ENCODE assay signal across 8 cellular contexts in the genomic region with DNA sequence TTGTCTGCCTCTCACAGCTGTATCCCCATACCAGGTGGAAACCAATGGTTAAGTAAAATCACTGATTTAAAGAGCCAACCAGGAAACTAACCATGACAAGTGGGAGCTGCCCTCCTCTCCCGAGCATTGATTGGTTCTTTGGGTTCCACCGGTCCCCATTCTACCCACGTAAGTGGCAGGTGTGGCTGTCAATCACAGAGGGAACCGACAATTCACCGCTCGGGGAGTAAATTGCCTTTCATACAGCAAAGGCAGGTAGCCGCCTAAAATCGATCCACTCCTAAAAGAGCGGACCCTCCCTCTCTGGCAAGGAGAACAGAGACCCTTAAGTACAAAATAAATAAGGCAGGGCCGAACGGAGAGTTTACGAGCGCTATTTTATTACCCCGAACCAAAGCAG. TPM values are rescaled to one million over a fixed set of nuclear protein-coding genes. Genes with fewer than 3 reads are reported as not detected.
DNase-seq lines count a peak whose midpoint lies in the region; ATAC-seq and TF ChIP-seq lines count a peak whose summit lies in the region.

No MANE protein-coding gene starts in this region.

- peak in 1 of 2 donors; percentile 17 for TF ChIP-seq POLR2A in thyroid gland (IDR thresholded peaks at IDR 0.05)

- peak in 1 of 2 donors; percentile 75 for ATAC-seq in naive thymus-derived CD8-positive, alpha-beta T cell

- H3K36me3 ChIP-seq in thyroid gland, result no peaks in the 10 kb centered on the region

- H3K36me3 Mint-ChIP-seq in activated CD4-positive, alpha-beta T cell treated with anti-CD3 and anti-CD28 coated beads, Interleukin-2, amount 10 ng/mL, durations not matched to agents 7 days and 5 days (ENCODE audit: low read depth), result no peaks in the 10 kb centered on the region
- no peaks in the 10 kb centered on the region for H3K36me3 Mint-ChIP-seq in activated T-cell treated with anti-CD3 and anti-CD28 coated beads, Interleukin-2, amount 50 U/mL, for 24 hours (ENCODE audit: low read depth)
- H3K36me3 Mint-ChIP-seq in naive thymus-derived CD8-positive, alpha-beta T cell, result peaks cover 0 to 8% (median 0%) of the 10 kb centered on the region in 3 donors

- TF ChIP-seq CTCF in thyroid gland (IDR thresholded peaks at IDR 0.05), result no peak

- H3K27me3 Mint-ChIP-seq in activated CD4-positive, alpha-beta T cell treated with anti-CD3 and anti-CD28 coated beads, Interleukin-2, amount 10 ng/mL, durations not matched to agents 7 days and 5 days, result peaks cover 68% of the 10 kb centered on the region
- peaks cover 90% of the 10 kb centered on the region for H3K27me3 Mint-ChIP-seq in activated T-cell treated with anti-CD3 and anti-CD28 coated beads, Interleukin-2, amount 50 U/mL, for 24 hours
- H3K27me3 Mint-ChIP-seq in naive thymus-derived CD8-positive, alpha-beta T cell, result peaks cover 36 to 87% (median 71%) of the 10 kb centered on the region in 5 donors

- WGBS in thyroid gland, 2 donors, result 1 to 5% methylated on average over 14 of the region's 14 CpGs

- peak overlapping the region; percentile 57 for H3K4me3 Mint-ChIP-seq in activated CD4-positive, alpha-beta T cell treated with anti-CD3 and anti-CD28 coated beads, Interleukin-2, amount 10 ng/mL, durations not matched to agents 7 days and 5 days
- H3K4me3 Mint-ChIP-seq in activated T-cell treated with anti-CD3 and anti-CD28 coated beads, Interleukin-2, amount 50 U/mL, for 24 hours, result peak overlapping the region; percentile 75
- peak overlapping the region; percentile 30 to 79 (median 72) for H3K4me3 Mint-ChIP-seq in naive thymus-derived CD8-positive, alpha-beta T cell

- no peaks in the 10 kb centered on the region for H3K9me3 Mint-ChIP-seq in activated CD4-positive, alpha-beta T cell treated with anti-CD3 and anti-CD28 coated beads, Interleukin-2, amount 10 ng/mL, durations not matched to agents 7 days and 5 days
- H3K9me3 Mint-ChIP-seq in activated T-cell treated with anti-CD3 and anti-CD28 coated beads, Interleukin-2, amount 50 U/mL, for 24 hours, result no peaks in the 10 kb centered on the region
- peaks cover 0 to 5% (median 0%) of the 10 kb centered on the region in 9 donors for H3K9me3 Mint-ChIP-seq in naive thymus-derived CD8-positive, alpha-beta T cell

- no peaks in the 10 kb centered on the region for H3K27me3 ChIP-seq in thyroid gland

- H3K27ac ChIP-seq in thyroid gland, result no peak overlapping the region

- no peaks in the 10 kb centered on the region for H3K4me1 ChIP-seq in thyroid gland

- POLR2A ChIA-PET in activated CD4-positive, alpha-beta T cell treated with anti-CD3 and anti-CD28 coated beads, Interleukin-2, amount 10 ng/mL, durations not matched to agents 7 days and 5 days (lab: Charles Lee), result no interaction called here
- POLR2A ChIA-PET in naive thymus-derived CD8-positive, alpha-beta T cell (lab: Charles Lee), result no interaction called here

- no peak overlapping the region for H3K27ac Mint-ChIP-seq in activated CD4-positive, alpha-beta T cell treated with anti-CD3 and anti-CD28 coated beads, Interleukin-2, amount 10 ng/mL, durations not matched to agents 7 days and 5 days
- no peak overlapping the region for H3K27ac Mint-ChIP-seq in activated T-cell treated with anti-CD3 and anti-CD28 coated beads, Interleukin-2, amount 50 U/mL, for 24 hours
- no peak overlapping the region for H3K27ac Mint-ChIP-seq in naive thymus-derived CD8-positive, alpha-beta T cell

- H3K4me1 Mint-ChIP-seq in activated CD4-positive, alpha-beta T cell treated with anti-CD3 and anti-CD28 coated beads, Interleukin-2, amount 10 ng/mL, durations not matched to agents 7 days and 5 days, result peaks cover 6% of the 10 kb centered on the region
- peaks cover 10% of the 10 kb centered on the region for H3K4me1 Mint-ChIP-seq in activated T-cell treated with anti-CD3 and anti-CD28 coated beads, Interleukin-2, amount 50 U/mL, for 24 hours (ENCODE audit: low read depth)
- H3K4me1 Mint-ChIP-seq in naive thymus-derived CD8-positive, alpha-beta T cell, result peaks cover 0 to 13% (median 6%) of the 10 kb centered on the region in 4 donors

- CTCF ChIA-PET in activated CD4-positive, alpha-beta T cell treated with anti-CD3 and anti-CD28 coated beads, Interleukin-2, amount 10 ng/mL, durations not matched to agents 7 days and 5 days (lab: Charles Lee), result no interaction called here

- intact Hi-C loops in thyroid gland (cut with DNase I), result no loop called here

- DNase-seq in activated CD4-positive, alpha-beta T cell treated with anti-CD3 and anti-CD28 coated beads, Interleukin-2, amount 10 ng/mL, durations not matched to agents 7 days and 5 days, result peak; percentile 33
- DNase-seq in activated CD4-positive, alpha-beta T cell treated with anti-CD3 and anti-CD28 coated beads, Interleukin-2, amount 50 U/mL, for 4 hours, result no peak
- DNase-seq in NCI-H2029 (lab: John Stamatoyannopoulos, UW) (peak; percentile 78), fibroblast of the conjunctiva (ENCODE audit: low read depth) (peak; percentile 48), thyroid gland (peak; percentile 89 to 91), GDM1 (lab: John Stamatoyannopoulos, UW) (no peak)
- peak; percentile 52 for DNase-seq in activated T-cell treated with anti-CD3 and anti-CD28 coated beads, Interleukin-2, amount 50 U/mL, for 24 hours
- DNase-seq in naive thymus-derived CD8-positive, alpha-beta T cell, result peak in 5 of 10 donors; percentile 8 to 36 (median 21)

- H3K9me3 ChIP-seq in thyroid gland, result no peaks in the 10 kb centered on the region

- H3K4me3 ChIP-seq in thyroid gland (replicated peaks in 1 of 3), result peak overlapping the region in 2 of 3 donors; percentile 34 to 37

RNA-seq across cellular contexts. Expression of gene ERC2, which starts 1.2 kb away (rescaled TPM):
- total RNA-seq in activated CD4-positive, alpha-beta T cell treated with anti-CD3 and anti-CD28 coated beads, Interleukin-2, amount 10 ng/mL, durations not matched to agents 7 days and 5 days, result not detected
- total RNA-seq in naive thymus-derived CD8-positive, alpha-beta T cell, result not detected
- under 1 TPM in 2 of 3 donors, not detected in 1; 0.05 to 0.29 TPM for polyA plus RNA-seq in naive thymus-derived CD8-positive, alpha-beta T cell
- total RNA-seq in thyroid gland, result 1 to 10 TPM; 5.3 to 8.8 (median 7.8) TPM

Comparison
In these comparisons a context has a peak if more than half of its experiments do, and no peak if none do; other contexts are left out.
1. DNase-seq: peak in activated CD4-positive, alpha-beta T cell treated with anti-CD3 and anti-CD28 coated beads, Interleukin-2, amount 10 ng/mL, durations not matched to agents 7 days and 5 days (single experiment), NCI-H2029 (single experiment), activated T-cell treated with anti-CD3 and anti-CD28 coated beads, Interleukin-2, amount 50 U/mL, for 24 hours (single experiment), fibroblast of the conjunctiva (single experiment) and thyroid gland (2 of 2); none in activated CD4-positive, alpha-beta T cell treated with anti-CD3 and anti-CD28 coated beads, Interleukin-2, amount 50 U/mL, for 4 hours (0 of 2) and GDM1 (single experiment).
2. RNA of gene ERC2, which starts 1.2 kb away (total RNA-seq): 5.3 to 8.8 TPM in thyroid gland; not detected in activated CD4-positive, alpha-beta T cell treated with anti-CD3 and anti-CD28 coated beads, Interleukin-2, amount 10 ng/mL, durations not matched to agents 7 days and 5 days and not detected in naive thymus-derived CD8-positive, alpha-beta T cell; every median in the first group is over 4 times any median in the second.
3. Peak in every context shown above with its lines, with median percentiles within 50 percentile points of each other: H3K4me3 Mint-ChIP-seq.